In genomic region chr19:47447470-47448359, GRCh38 we compare ENCODE assay signal across 8 cellular contexts. TPM values are rescaled to one million over a fixed set of nuclear protein-coding genes. Genes with fewer than 3 reads are reported as not detected.
DNase-seq lines count a peak whose midpoint lies in the region; ATAC-seq and TF ChIP-seq lines count a peak whose summit lies in the region.

No MANE protein-coding gene starts in this region.

- no peak overlapping the region for H2BK5ac ChIP-seq in IMR-90 (ENCODE audit: low read depth, low read length, poor library complexity, severe bottlenecking)

- no peaks in the 10 kb centered on the region for H3K79me1 ChIP-seq in IMR-90 (ENCODE audit: low read depth in 1 of 2, low read length in 2 of 2)

- H2BK120ac ChIP-seq in IMR-90 (ENCODE audit: low read depth, low read length): no peak overlapping the region

- no peak overlapping the region for H2BK15ac ChIP-seq in IMR-90 (ENCODE audit: low read depth, low read length)

- no peak for TF ChIP-seq CTCF in AG04449 (IDR thresholded peaks at IDR 0.05; ENCODE audit: insufficient read depth, low read length, missing control alignments)
- TF ChIP-seq CTCF in IMR-90 (conservative IDR thresholded peaks at IDR 0.05; ENCODE audit: low read depth, low read length): no peak
- TF ChIP-seq CTCF in lung (IDR thresholded peaks at IDR 0.05; ENCODE audit: control extremely low read depth, extremely low read depth): no peak

- H3K4me2 ChIP-seq in IMR-90 (ENCODE audit: low read depth, low read length): peak overlapping the region; percentile 39

- H3K4me3 ChIP-seq in AG04449 (ENCODE audit: low read depth, low read length) (peak overlapping the region; percentile 20; the same call in 1 of the 2 replicates), IMR-90 (ENCODE audit: insufficient read depth, low read depth, low read length) (peak overlapping the region; percentile 30; the same call in 1 of the 2 replicates), lung (no peak overlapping the region)

- no TSS peak for BruUV-seq in IMR-90 (replicated peaks; lab: Mats Ljungman, UMichigan)

- no peak overlapping the region for H4K8ac ChIP-seq in IMR-90 (ENCODE audit: low read depth in 2 of 2, low read length in 2 of 2)

- dilution Hi-C loops in IMR-90 (cut with HindIII; ENCODE audit: low sequenced_read_pairs, unreplicated experiment): no loop called here

- H3K9me3 ChIP-seq in IMR-90 (ENCODE audit: control insufficient read depth, insufficient read depth, low read length) (peaks cover 10% of the 10 kb centered on the region), lung (ENCODE audit: control insufficient read depth in 2 of 2, insufficient read depth in 1 of 2, low read length in 1 of 2) (peaks cover 0 to 27% of the 10 kb centered on the region in 2 donors)

- no peak for TF ChIP-seq RAD21 in IMR-90 (IDR thresholded peaks at IDR 0.05; ENCODE audit: low read length)

- H3K4me1 Mint-ChIP-seq in dendritic cell treated with granulocyte-macrophage colony-stimulating factor and Interleukin-4, amounts not matched to agents 40 ng/mL and 50 ng/mL, for 4 days (ENCODE audit: low read depth): peaks cover 44% of the 10 kb centered on the region

- POLR2A ChIA-PET in AG04449 (lab: Yijun Ruan, JAX) (no interaction called here), IMR-90 (lab: Charles Lee; ENCODE audit: unreplicated experiment) (no interaction called here)

- 7% methylated on average over 78 of the region's 95 CpGs; no CpG with 5 or more reads in 1 of the 2 experiments for WGBS in IMR-90 (ENCODE audit: extremely low coverage in 2 of 2, insufficient read length in 1 of 2), 2 experiments
- 6 to 7% methylated on average over 82 to 95 of the region's 95 CpGs for WGBS in lung, 2 donors

- H3K56ac ChIP-seq in IMR-90 (ENCODE audit: extremely low read depth, insufficient read depth, low read length): no peak overlapping the region

- no peaks in the 10 kb centered on the region for H3K36me3 ChIP-seq in IMR-90 (ENCODE audit: control insufficient read depth, insufficient read depth, low read length)
- H3K36me3 ChIP-seq in lung (ENCODE audit: control insufficient read depth in 2 of 2, insufficient read depth in 2 of 2, low read length in 2 of 2): no peaks in the 10 kb centered on the region

- no peak overlapping the region for H4K5ac ChIP-seq in IMR-90 (ENCODE audit: low read depth, low read length)

- peak overlapping the region; percentile 1 for H2AK9ac ChIP-seq in IMR-90 (replicated peaks; ENCODE audit: low read depth, low read length, poor library complexity)

- no peak overlapping the region for H4K91ac ChIP-seq in IMR-90 (ENCODE audit: insufficient read depth, low read depth, low read length)

- no peak overlapping the region for H3K27ac Mint-ChIP-seq in dendritic cell treated with granulocyte-macrophage colony-stimulating factor and Interleukin-4, amounts not matched to agents 40 ng/mL and 50 ng/mL, for 4 days

- H3K4me3 Mint-ChIP-seq in dendritic cell treated with granulocyte-macrophage colony-stimulating factor and Interleukin-4, amounts not matched to agents 40 ng/mL and 50 ng/mL, for 4 days: peak overlapping the region; percentile 55

- DNase-seq in AG04449 (ENCODE audit: low read depth, low spot score): no peak
- DNase-seq in IMR-90: peak; percentile 22
- peak; percentile 74 for DNase-seq in activated CD4-positive, CD25-positive, alpha-beta regulatory T cell treated with anti-CD3 and anti-CD28 coated beads, Interleukin-2, amount 50 U/mL, for 72 hours
- DNase-seq in lung (ENCODE audit: low spot score): peak; percentile 30
- peak; percentile 47 for DNase-seq in stimulated activated naive CD4-positive, alpha-beta T cell treated with Interleukin-2 at 50 U/mL for 16 hours (lab: John Stamatoyannopoulos, UW)

- H3K27me3 ChIP-seq in IMR-90 (ENCODE audit: control insufficient read depth, insufficient read depth, low read length): peaks cover 66% of the 10 kb centered on the region
- peaks cover 7% of the 10 kb centered on the region for H3K27me3 ChIP-seq in lung (ENCODE audit: control insufficient read depth, insufficient read depth)

- peaks cover 2% of the 10 kb centered on the region; the same call in 1 of the 2 replicates for H3K4me1 ChIP-seq in IMR-90 (ENCODE audit: control insufficient read depth, insufficient read depth, low read length)
- peaks cover 3 to 26% of the 10 kb centered on the region in 2 donors for H3K4me1 ChIP-seq in lung (ENCODE audit: control insufficient read depth in 2 of 2, insufficient read depth in 2 of 2, low read length in 2 of 2)

- peak overlapping the region; percentile 61 for H2AFZ ChIP-seq in IMR-90 (replicated peaks; ENCODE audit: low read length, poor library complexity)

- in situ Hi-C loops in IMR-90 (cut with MboI; ENCODE audit: low sequenced_read_pairs): no loop called here

- CTCF ChIA-PET in AG04449 (lab: Yijun Ruan, JAX): interaction anchor here (0.8 to 7.1 kb wide), 5 partner anchors 11 to 259 kb away, joined by 3 to 61 read pairs (median 4); partner anchors contain the start of gene KPTN
- CTCF ChIA-PET in IMR-90 (lab: Yijun Ruan, JAX): no interaction called here

- no peaks in the 10 kb centered on the region for H4K20me1 ChIP-seq in IMR-90 (ENCODE audit: insufficient read depth, low read length)

- no peaks in the 10 kb centered on the region for H3K9me1 ChIP-seq in IMR-90 (ENCODE audit: insufficient read depth, low read length)

- no peak overlapping the region for H2AK5ac ChIP-seq in IMR-90 (ENCODE audit: low read depth, low read length)

- no peaks in the 10 kb centered on the region for H3K36me3 Mint-ChIP-seq in dendritic cell treated with granulocyte-macrophage colony-stimulating factor and Interleukin-4, amounts not matched to agents 40 ng/mL and 50 ng/mL, for 4 days (ENCODE audit: low read depth)

- no peak overlapping the region for H3K4ac ChIP-seq in IMR-90 (ENCODE audit: low read depth, low read length)

- H3K14ac ChIP-seq in IMR-90 (replicated peaks; ENCODE audit: low read depth, low read length): no peak overlapping the region

- ATAC-seq in IMR-90 (ENCODE audit: low read depth) (peak; percentile 83), lung (ENCODE audit: insufficient read depth, low FRiP score) (no peak), HG02973 (IDR thresholded peaks at IDR 0.05; ENCODE audit: unreplicated experiment) (no peak), GM21786 (IDR thresholded peaks at IDR 0.05; ENCODE audit: unreplicated experiment) (no peak)

- H3K18ac ChIP-seq in IMR-90 (ENCODE audit: low read depth, low read length): no peak overlapping the region

- H2BK20ac ChIP-seq in IMR-90 (ENCODE audit: low read depth, low read length): no peak overlapping the region

- peaks cover 9% of the 10 kb centered on the region for H3K9me3 Mint-ChIP-seq in dendritic cell treated with granulocyte-macrophage colony-stimulating factor and Interleukin-4, amounts not matched to agents 40 ng/mL and 50 ng/mL, for 4 days

- TF ChIP-seq POLR2A in IMR-90 (IDR thresholded peaks at IDR 0.05; ENCODE audit: low read depth, low read length): no peak

- intact Hi-C loops in IMR-90 (cut with micrococcal nuclease): no loop called here
- intact Hi-C loops in dendritic cell treated with granulocyte-macrophage colony-stimulating factor and Interleukin-4, amounts not matched to agents 40 ng/mL and 50 ng/mL, for 4 days (cut with micrococcal nuclease): no loop called here

- no peak overlapping the region for H3K9ac ChIP-seq in IMR-90 (ENCODE audit: low read depth, low read length)

- peaks cover 80% of the 10 kb centered on the region for H3K27me3 Mint-ChIP-seq in dendritic cell treated with granulocyte-macrophage colony-stimulating factor and Interleukin-4, amounts not matched to agents 40 ng/mL and 50 ng/mL, for 4 days

- H3K23ac ChIP-seq in IMR-90 (ENCODE audit: low read depth, low read length): no peak overlapping the region

- H3K27ac ChIP-seq in IMR-90 (ENCODE audit: insufficient read depth, low read length): no peak overlapping the region
- H3K27ac ChIP-seq in lung (ENCODE audit: low read depth in 1 of 2, low read length in 1 of 2): no peak overlapping the region

TF ChIP-seq in IMR-90, 13 proteins besides CTCF, POLR2A, EP300 and RAD21:
- no peak for TF ChIP-seq USF2 (IDR thresholded peaks at IDR 0.05; ENCODE audit: low read depth, low read length)
- no peak for TF ChIP-seq MAZ (IDR thresholded peaks at IDR 0.05; ENCODE audit: borderline replicate concordance, low read depth, low read length)
- peak; percentile 72 for TF ChIP-seq BHLHE40 (IDR thresholded peaks at IDR 0.05; ENCODE audit: low read depth, low read length)

RNA-seq across cellular contexts. Expression of gene SLC8A2, which starts 24.0 kb away (rescaled TPM):
- total RNA-seq in IMR-90 (2012; rRNA removed) (not detected in 2 replicates), lung (under 1 TPM; 0.15 to 0.26 TPM)
- polyA plus RNA-seq in IMR-90 (2012; rRNA removed) (0.05 and 0.10 TPM in 2 replicates), lung (under 1 TPM; 0.10 to 0.14 TPM)
- 0.14 TPM in 1 of 2 replicates, not detected in the other for polyA plus RNA-seq in IMR-90 (2012; cell fraction: cytosol; rRNA removed)
- polyA plus RNA-seq in IMR-90 (2012; cell fraction: nucleus; rRNA removed; ENCODE audit: low replicate concordance): 0.32 and 0.45 TPM in 2 replicates

RNA-seq across cellular contexts. Expression of gene MEIS3, which starts 28.4 kb away (rescaled TPM):
- total RNA-seq in IMR-90 (2012; rRNA removed): 28.3 and 32.4 TPM in 2 replicates
- polyA plus RNA-seq in IMR-90 (2012; rRNA removed): 33.0 TPM in 2 replicates
- polyA plus RNA-seq in IMR-90 (2012; cell fraction: cytosol; rRNA removed): 33.1 and 39.8 TPM in 2 replicates
- polyA plus RNA-seq in IMR-90 (2012; cell fraction: nucleus; rRNA removed; ENCODE audit: low replicate concordance): 97.7 and 112 TPM in 2 replicates
- 10 to 100 TPM in 1 of 2 donors, 1 to 10 TPM in 1; 8.6 to 10.2 TPM for total RNA-seq in lung
- 1 to 10 TPM; 3.8 to 7.3 TPM for polyA plus RNA-seq in lung

RNA-seq across cellular contexts. Expression of gene KPTN, which starts 36.3 kb away (rescaled TPM):
- total RNA-seq in IMR-90 (2012; rRNA removed) (3.9 and 4.1 TPM in 2 replicates), lung (10 to 100 TPM in 1 of 2 donors, 1 to 10 TPM in 1; 4.6 to 13.6 TPM)
- polyA plus RNA-seq in IMR-90 (2012; rRNA removed) (13.5 and 15.4 TPM in 2 replicates), lung (10 to 100 TPM; 12.1 to 15.7 TPM)
- polyA plus RNA-seq in IMR-90 (2012; cell fraction: cytosol; rRNA removed): 8.7 and 12.4 TPM in 2 replicates
- 32.1 and 54.1 TPM in 2 replicates for polyA plus RNA-seq in IMR-90 (2012; cell fraction: nucleus; rRNA removed; ENCODE audit: low replicate concordance)
